In genomic region chrX:129116651-129117050, GRCh38 we compare ENCODE assay signal across 22 cellular contexts.
DNase-seq lines count a peak whose midpoint lies in the region; ATAC-seq, FAIRE-seq and TF ChIP-seq lines count a peak whose summit lies in the region.
"Had no signal": no experiment of that assay in that cellular context is flagged by ENCODE, and none has a peak within 500 bp of the region (broad histone marks: within the 10 kb centered on the region; RNA-seq: fewer than 3 reads in every experiment).

No MANE protein-coding gene starts in this region.

- H3K9ac ChIP-seq in H1 (replicated peaks in 1 of 4; ENCODE audit: extremely low read depth in 1 of 4, low read depth in 3 of 4, low read length in 3 of 4): no peak overlapping the region

- TF ChIP-seq CTCF in D721Med (IDR thresholded peaks at IDR 0.05; ENCODE audit: insufficient read depth, missing control alignments) (peak; percentile 35), H1 (IDR thresholded peaks at IDR 0.05; ENCODE audit: control extremely low read depth in 1 of 3, insufficient read depth in 1 of 3, low read depth in 1 of 3, low read length in 3 of 3) (no peak; a peak in 1 of 4 replicates)

- no peaks in the 10 kb centered on the region for H3K79me1 ChIP-seq in H1 (ENCODE audit: low read depth, low read length)

- no peaks in the 10 kb centered on the region for H3K9me3 ChIP-seq in H1 (ENCODE audit: insufficient read depth in 2 of 2, low read depth in 1 of 2, low read length in 1 of 2)
- no peaks in the 10 kb centered on the region for H3K9me3 ChIP-seq in SJCRH30 (replicated peaks)
- H3K9me3 ChIP-seq: mucosa of descending colon had no signal

- H3K18ac ChIP-seq in H1 (ENCODE audit: extremely low read depth, low read length): no peak overlapping the region

- no peaks in the 10 kb centered on the region for H3K36me3 ChIP-seq in H1 (ENCODE audit: control insufficient read depth in 2 of 4, insufficient read depth in 4 of 4, low read length in 3 of 4)
- no peaks in the 10 kb centered on the region for H3K36me3 ChIP-seq in SJCRH30

- H3K4ac ChIP-seq in H1 (replicated peaks; ENCODE audit: insufficient read length, low read depth, low read length): no peak overlapping the region

- H2BK120ac ChIP-seq in H1 (replicated peaks; ENCODE audit: low read depth, low read length): no peak overlapping the region

- CTCF ChIA-PET in H1 (lab: Charles Lee; ENCODE audit: partially characterized antibody): interaction anchor here (0.6 to 2.9 kb wide), 8 partner anchors 11 to 149 kb away, joined by 3 to 11 read pairs (median 6); no protein-coding TSS in a partner anchor

- TF ChIP-seq EP300 in H1 (IDR thresholded peaks at IDR 0.05; ENCODE audit: borderline replicate concordance in 1 of 2, low read depth in 2 of 2, low read length in 2 of 2): no peak

- POLR2A ChIA-PET in H1 (lab: Charles Lee; ENCODE audit: partially characterized antibody): no interaction called here

- H3K23me2 ChIP-seq in H1 (ENCODE audit: low read depth, low read length): no peaks in the 10 kb centered on the region

- no peaks in the 10 kb centered on the region for H3K79me2 ChIP-seq in H1 (ENCODE audit: control insufficient read depth in 1 of 2, insufficient read depth in 2 of 2, low read length in 2 of 2)

- H2BK15ac ChIP-seq in H1 (ENCODE audit: low read length): no peak overlapping the region

- no peak overlapping the region for H4K91ac ChIP-seq in H1 (replicated peaks; ENCODE audit: insufficient read length, low read length)

- no peak for TF ChIP-seq POLR2A in H1 (IDR thresholded peaks at IDR 0.05; ENCODE audit: control extremely low read depth in 1 of 2, low read depth in 2 of 2, low read length in 2 of 2)

- H4K8ac ChIP-seq in H1 (ENCODE audit: extremely low read depth, insufficient read depth, low read length): no peak overlapping the region

- H3K27me3 ChIP-seq in H1 (replicated peaks in 1 of 4; ENCODE audit: control insufficient read depth in 3 of 4, extremely low read depth in 1 of 4, insufficient read depth in 3 of 4, low read length in 3 of 4) (no peaks in the 10 kb centered on the region), SJCRH30 (no peaks in the 10 kb centered on the region)

- no peak overlapping the region for H4K5ac ChIP-seq in H1 (ENCODE audit: insufficient read length, low read depth, low read length)

- no peak overlapping the region for H2AFZ ChIP-seq in H1 (ENCODE audit: low read length)

- no peak overlapping the region for H2BK5ac ChIP-seq in H1 (ENCODE audit: low read depth, low read length)

- DNase-seq in D721Med (ENCODE audit: insufficient read length, low spot score) (no peak), NCI-H1694 treated with DMSO at 0.1 percent for 48 hours (lab: John Stamatoyannopoulos, UW) (peak; percentile 23), H1 (ENCODE audit: low read depth in 1 of 2, low spot score in 2 of 2) (no peak), pons (ENCODE audit: low spot score) (peak; percentile 71), SJCRH30 (no peak), NCI-H526 treated with DMSO at 0.1 percent for 48 hours (lab: John Stamatoyannopoulos, UW) (no peak)
- DNase-seq: activated CD4-positive, alpha-beta T cell treated with anti-CD3 and anti-CD28 coated beads for 36 hours; activated CD8-positive, alpha-beta T cell treated with anti-CD3 and anti-CD28 coated beads for 36 hours; amygdala; dorsolateral prefrontal cortex; foreskin melanocyte; left cardiac atrium; mucosa of descending colon; natural killer cell; NCI-H1105 treated with DMSO at 0.1 percent for 48 hours; NCI-H2029; SIG-M5; SW 1271; trophoblast cell had no signal

- H3K4me3 ChIP-seq in H1 (ENCODE audit: extremely low read depth in 1 of 4, insufficient read depth in 2 of 4, low read depth in 3 of 4, low read length in 4 of 4) (no peak overlapping the region), SJCRH30 (no peak overlapping the region)
- H3K4me3 ChIP-seq: dorsolateral prefrontal cortex, lung, mucosa of descending colon had no signal

- H3K27ac ChIP-seq in H1 (ENCODE audit: low read depth, low read length): no peak overlapping the region
- H3K27ac ChIP-seq in SJCRH30: no peak overlapping the region
- H3K27ac ChIP-seq: dorsolateral prefrontal cortex had no signal

- H4K20me1 ChIP-seq in H1 (replicated peaks in 1 of 2; ENCODE audit: control insufficient read depth in 1 of 2, insufficient read depth in 2 of 2, low read length in 2 of 2): no peaks in the 10 kb centered on the region

- H2BK20ac ChIP-seq in H1 (ENCODE audit: low read length): no peak overlapping the region

- no peak overlapping the region for H3K14ac ChIP-seq in H1 (ENCODE audit: insufficient read length)

- no peak overlapping the region for H2BK12ac ChIP-seq in H1 (ENCODE audit: low read depth, low read length)

- H3K56ac ChIP-seq in H1 (replicated peaks; ENCODE audit: insufficient read length, low read depth, low read length): no peak overlapping the region

- no peak overlapping the region for H3K23ac ChIP-seq in H1 (ENCODE audit: insufficient read length)

- FAIRE-seq in D721Med (lab: Jason Lieb, UNC) (no peak), H1 (lab: Jason Lieb, UNC) (no peak)

- no peak for ATAC-seq in HG02798 (IDR thresholded peaks at IDR 0.05; ENCODE audit: poor library complexity, unreplicated experiment)
- ATAC-seq: activated CD4-positive, alpha-beta T cell treated with anti-CD3 and anti-CD28 coated beads for 36 hours; activated CD8-positive, alpha-beta T cell treated with anti-CD3 and anti-CD28 coated beads for 36 hours; left cardiac atrium; mucosa of descending colon; natural killer cell; stimulated activated effector memory CD8-positive, alpha-beta T cell treated with anti-CD3 and anti-CD28 coated beads, Interleukin-12 subunit alpha, Interleukin-12 subunit beta, amount 100 ng/mL, for 72 hours had no signal

- H3K4me1 ChIP-seq in H1 (replicated peaks in 1 of 4; ENCODE audit: control insufficient read depth in 3 of 4, insufficient read depth in 4 of 4, low read length in 3 of 4) (no peaks in the 10 kb centered on the region), SJCRH30 (no peaks in the 10 kb centered on the region)

- no peak overlapping the region for H2AK5ac ChIP-seq in H1 (ENCODE audit: low read depth, low read length)

- H3K4me2 ChIP-seq in H1 (ENCODE audit: insufficient read depth in 1 of 2, low read depth in 2 of 2, low read length in 2 of 2): no peak overlapping the region

- peak; percentile 27 to 50; a peak in 3 of 4 replicates for TF ChIP-seq RAD21 in H1 (IDR thresholded peaks at IDR 0.05 in 1 of 2, conservative IDR thresholded peaks at IDR 0.05 in 1 of 2; ENCODE audit: low read depth in 2 of 2, low read length in 2 of 2)

TF ChIP-seq in H1, 55 proteins besides CTCF, POLR2A, EP300 and RAD21:
- TF ChIP-seq SUZ12 (IDR thresholded peaks at IDR 0.05; ENCODE audit: low read length): no peak
TF ChIP-seq in H1: peak in this region for 0.

Comparison
In these comparisons a context has a peak if more than half of its experiments do, and no peak if none do; other contexts are left out.
1. DNase-seq: peak in NCI-H1694 treated with DMSO at 0.1 percent for 48 hours (single experiment) and pons (single experiment); none in D721Med (single experiment), H1 (0 of 2), SJCRH30 (0 of 2) and NCI-H526 treated with DMSO at 0.1 percent for 48 hours (single experiment).